8 cellular contexts compared by ENCODE assay signal in genomic region chr2:64859208-64860161, GRCh38.
A peak's percentile ranks its signal among the peaks of the same experiment; 100 is the strongest.
DNase-seq lines count a peak whose midpoint lies in the region; ATAC-seq and TF ChIP-seq lines count a peak whose summit lies in the region.

No MANE protein-coding gene starts in this region.

- intact Hi-C loops in Right ventricle myocardium inferior (cut with DNase I): loop anchor here (1.0 to 5.0 kb wide), 2 partner anchors 91 to 337 kb away; partner anchors contain the start of gene AFTPH

- H3K27ac Mint-ChIP-seq in activated naive CD4-positive, alpha-beta T cell treated with anti-CD3 and anti-CD28 coated beads, Interleukin-2, amount 50 U/mL, for 72 hours: no peak overlapping the region

- ATAC-seq in activated naive CD4-positive, alpha-beta T cell treated with anti-CD3 and anti-CD28 coated beads, Interleukin-2, amount 50 U/mL, for 72 hours: peak; percentile 20 to 33
- ATAC-seq in Right ventricle myocardium inferior: peak; percentile 89
- ATAC-seq in omental fat pad (ENCODE audit: low FRiP score): peak; percentile 76

- DNase-seq in CD1c-positive myeloid dendritic cell (ENCODE audit: extremely low spot score): peak; percentile 89
- peak; percentile 44 for DNase-seq in GM19238 (ENCODE audit: insufficient read length, low spot score)
- peak; percentile 10 for DNase-seq in NCI-H1092 treated with DMSO at 0.1 percent for 48 hours (lab: John Stamatoyannopoulos, UW)
- peak in 1 of 2 donors; percentile 52 for DNase-seq in activated naive CD4-positive, alpha-beta T cell treated with anti-CD3 and anti-CD28 coated beads, Interleukin-2, amount 50 U/mL, for 72 hours (ENCODE audit: low spot score in 2 of 2)
- peak; percentile 92 for DNase-seq in Right ventricle myocardium inferior (ENCODE audit: missing footprints)
- no peak for DNase-seq in omental fat pad (ENCODE audit: low spot score)
- DNase-seq in stimulated activated CD4-positive, alpha-beta T cell treated with anti-CD3 and anti-CD28 coated beads, Interleukin-12 subunit alpha, Interleukin-12 subunit beta, amount 100 ng/mL, for 4 hours: no peak
- DNase-seq in activated CD8-positive, alpha-beta memory T cell treated with anti-CD3 and anti-CD28 coated beads, Interleukin-2, amount 50 U/mL, for 4 hours: no peak

- TF ChIP-seq CTCF in omental fat pad (IDR thresholded peaks at IDR 0.05): no peak

- no peaks in the 10 kb centered on the region for H3K9me3 Mint-ChIP-seq in activated naive CD4-positive, alpha-beta T cell treated with anti-CD3 and anti-CD28 coated beads, Interleukin-2, amount 50 U/mL, for 72 hours

- H3K36me3 Mint-ChIP-seq in activated naive CD4-positive, alpha-beta T cell treated with anti-CD3 and anti-CD28 coated beads, Interleukin-2, amount 50 U/mL, for 72 hours: no peaks in the 10 kb centered on the region

Comparison
In these comparisons a context has a peak if more than half of its experiments do, and no peak if none do; other contexts are left out.
1. DNase-seq: peak in CD1c-positive myeloid dendritic cell (single experiment), GM19238 (single experiment), NCI-H1092 treated with DMSO at 0.1 percent for 48 hours (single experiment) and Right ventricle myocardium inferior (single experiment); none in omental fat pad (single experiment), stimulated activated CD4-positive, alpha-beta T cell treated with anti-CD3 and anti-CD28 coated beads, Interleukin-12 subunit alpha, Interleukin-12 subunit beta, amount 100 ng/mL, for 4 hours (single experiment) and activated CD8-positive, alpha-beta memory T cell treated with anti-CD3 and anti-CD28 coated beads, Interleukin-2, amount 50 U/mL, for 4 hours (single experiment).
2. ATAC-seq: peak in every context shown above with its lines; median percentile 89 in Right ventricle myocardium inferior; 76 in omental fat pad; 26 in activated naive CD4-positive, alpha-beta T cell treated with anti-CD3 and anti-CD28 coated beads, Interleukin-2, amount 50 U/mL, for 72 hours.